ENCODE assay signal across 1 cellular context in genomic region chr16:85919271-85920267, GRCh38.
TF ChIP-seq lines count a peak whose summit lies in the region.

No MANE protein-coding gene starts in this region.

TF ChIP-seq in WTC11, 78 proteins besides CTCF, POLR2A, EP300 and RAD21 (continued from another document):
- no peak for TF ChIP-seq STAT6 (CRISPR knock-in tag; conservative IDR thresholded peaks at IDR 0.05; ENCODE audit: low read depth)
- TF ChIP-seq ATF3 (CRISPR knock-in tag; conservative IDR thresholded peaks at IDR 0.05) = no peak
- TF ChIP-seq KAT7 (CRISPR knock-in tag; IDR thresholded peaks at IDR 0.05; ENCODE audit: borderline replicate concordance) = no peak
